Comparison of ENCODE assay signal across 7 cellular contexts in genomic region chr2:108533832-108534576, GRCh38. TPM values are rescaled to one million over a fixed set of nuclear protein-coding genes. Genes with fewer than 3 reads are reported as not detected.
DNase-seq lines count a peak whose midpoint lies in the region; ATAC-seq, FAIRE-seq and TF ChIP-seq lines count a peak whose summit lies in the region.

Gene LIMS1 (plus strand): TSS chr2:108534470. CDS start chr2:108534563, 93 bp downstream.

- no peaks in the 10 kb centered on the region for H3K36me3 ChIP-seq in astrocyte (ENCODE audit: insufficient read depth, low read length)

- no peaks in the 10 kb centered on the region for H3K9me3 Mint-ChIP-seq in astrocyte (ENCODE audit: unreplicated experiment)

- no peaks in the 10 kb centered on the region for H3K27me3 ChIP-seq in astrocyte (ENCODE audit: insufficient read depth, low read length)

- ATAC-seq in GM18499 (IDR thresholded peaks at IDR 0.05; ENCODE audit: insufficient read depth, unreplicated experiment) (peak; percentile 70), HG02852 (IDR thresholded peaks at IDR 0.05; ENCODE audit: unreplicated experiment) (peak; percentile 84)

- H3K4me1 ChIP-seq in astrocyte (ENCODE audit: insufficient read depth, low read length) = peaks cover 28% of the 10 kb centered on the region

- peaks cover 19% of the 10 kb centered on the region for H3K4me1 Mint-ChIP-seq in astrocyte (ENCODE audit: low read depth, unreplicated experiment)

- H3K27ac Mint-ChIP-seq in astrocyte (ENCODE audit: unreplicated experiment) = peak within 1 kb of the TSS; percentile 99

- no peak for TF ChIP-seq CTCF in astrocyte (IDR thresholded peaks at IDR 0.05; ENCODE audit: insufficient read depth, low read depth, low read length)

- peaks cover 44% of the 10 kb centered on the region for H4K20me1 ChIP-seq in astrocyte (ENCODE audit: insufficient read depth, low read length)

- H3K9ac ChIP-seq in astrocyte (ENCODE audit: low read length) = peak within 1 kb of the TSS; percentile 95

- peak within 1 kb of the TSS; percentile 89 for H3K4me3 ChIP-seq in astrocyte (ENCODE audit: insufficient read depth, low read depth, low read length)

- H3K9me3 ChIP-seq in astrocyte (ENCODE audit: insufficient read depth, low read depth, low read length) = no peaks in the 10 kb centered on the region

- peak within 1 kb of the TSS; percentile 92 for H3K4me2 ChIP-seq in astrocyte (ENCODE audit: low read length)

- H3K79me2 ChIP-seq in astrocyte (ENCODE audit: insufficient read depth, low read length) = peaks cover 45% of the 10 kb centered on the region

- no peaks in the 10 kb centered on the region for H3K27me3 Mint-ChIP-seq in astrocyte (ENCODE audit: low read depth, unreplicated experiment)

- DNase-seq in NCI-H146 (lab: John Stamatoyannopoulos, UW) = peak; percentile 96
- peak; percentile 83 for DNase-seq in T-helper 22 cell (ENCODE audit: low read depth)
- DNase-seq in astrocyte (ENCODE audit: low read depth) = peak; percentile 78
- DNase-seq in hepatic stellate cell (ENCODE audit: low spot score) = peak; percentile 90
- DNase-seq in retina = peak; percentile 95

- peak within 1 kb of the TSS; percentile 98 for H3K4me3 Mint-ChIP-seq in astrocyte (ENCODE audit: unreplicated experiment)

- peaks cover 3% of the 10 kb centered on the region for H3K36me3 Mint-ChIP-seq in astrocyte (ENCODE audit: low read depth, unreplicated experiment)

- H2AFZ ChIP-seq in astrocyte (ENCODE audit: low read depth, low read length) = peak within 1 kb of the TSS; percentile 16

- peak within 1 kb of the TSS; percentile 91 for H3K27ac ChIP-seq in astrocyte (ENCODE audit: low read depth, low read length)

- no peak for FAIRE-seq in astrocyte (lab: Jason Lieb, UNC)

RNA-seq across cellular contexts. Expression of gene LIMS1, which starts in this region (rescaled TPM):
- total RNA-seq in astrocyte = 202 and 205 TPM in 2 replicates

Comparison
In these comparisons a context has a peak if more than half of its experiments do, and no peak if none do; other contexts are left out.
1. Peak in every context shown above with its lines: DNase-seq, ATAC-seq, H3K4me3 ChIP-seq and H3K27ac ChIP-seq.